ENCODE assay signal across 8 cellular contexts in genomic region chr12:31324116-31324844, GRCh38. TPM values are rescaled to one million over a fixed set of nuclear protein-coding genes. Genes with fewer than 3 reads are reported as not detected.
DNase-seq lines count a peak whose midpoint lies in the region; ATAC-seq and TF ChIP-seq lines count a peak whose summit lies in the region.

No MANE protein-coding gene starts in this region.

- intact Hi-C loops in left ventricle myocardium inferior (cut with micrococcal nuclease) (no loop called here), aorta (cut with DNase I) (no loop called here)

- DNase-seq in D341Med (ENCODE audit: low spot score) = peak; percentile 82
- DNase-seq in KBM-7 = peak; percentile 78
- DNase-seq in SW480 (ENCODE audit: low spot score) = peak; percentile 88
- DNase-seq in adipocyte (ENCODE audit: low read depth) = peak; percentile 90
- DNase-seq in left ventricle myocardium inferior = peak; percentile 51
- peak; percentile 73 to 88 for DNase-seq in aorta

- H3K4me1 ChIP-seq in adipocyte (ENCODE audit: control insufficient read depth, insufficient read depth, low read length) (peaks cover 5% of the 10 kb centered on the region), left ventricle myocardium inferior (peaks cover 43% of the 10 kb centered on the region), rectal smooth muscle tissue (ENCODE audit: control insufficient read depth, insufficient read depth, low read length) (peaks cover 2% of the 10 kb centered on the region), aorta (ENCODE audit: control insufficient read depth in 1 of 2, insufficient read depth in 2 of 2, low read length in 2 of 2) (no peaks in the 10 kb centered on the region)

- no peaks in the 10 kb centered on the region for H3K36me3 ChIP-seq in adipocyte (ENCODE audit: control insufficient read depth, insufficient read depth, low read length, severe bottlenecking)
- no peaks in the 10 kb centered on the region for H3K36me3 ChIP-seq in left ventricle myocardium inferior
- H3K36me3 ChIP-seq in rectal smooth muscle tissue (ENCODE audit: control insufficient read depth, insufficient read depth, low read length) = no peaks in the 10 kb centered on the region
- no peaks in the 10 kb centered on the region for H3K36me3 ChIP-seq in aorta (ENCODE audit: control insufficient read depth in 1 of 2, insufficient read depth in 2 of 2, low read length in 1 of 2)

- in situ Hi-C loops in KBM-7 (cut with MboI; ENCODE audit: low pct_unique_long_range_greater_than_20kb, low sequenced_read_pairs) = no loop called here

- WGBS in aorta, 2 donors = 1% methylated on average over 78 to 81 of the region's 81 CpGs

- H3K27ac ChIP-seq in left ventricle myocardium inferior (replicated peaks) (peak overlapping the region; percentile 79), rectal smooth muscle tissue (ENCODE audit: low read depth, low read length) (peak overlapping the region; percentile 92), aorta (ENCODE audit: low read depth in 1 of 2, low read length in 2 of 2) (peak overlapping the region in 1 of 2 donors; percentile 20)

- TF ChIP-seq CTCF in left ventricle myocardium inferior (IDR thresholded peaks at IDR 0.05; ENCODE audit: borderline replicate concordance) = no peak

- H3K9me3 ChIP-seq in adipocyte (ENCODE audit: control insufficient read depth, low read length) = no peaks in the 10 kb centered on the region
- H3K9me3 ChIP-seq in left ventricle myocardium inferior (replicated peaks) = no peaks in the 10 kb centered on the region
- H3K9me3 ChIP-seq in aorta (ENCODE audit: control insufficient read depth, low read length) = no peaks in the 10 kb centered on the region

- H3K4me3 ChIP-seq in adipocyte (ENCODE audit: low read length) = peak overlapping the region; percentile 94
- peak overlapping the region; percentile 88 for H3K4me3 ChIP-seq in left ventricle myocardium inferior
- peak overlapping the region; percentile 88 for H3K4me3 ChIP-seq in rectal smooth muscle tissue (ENCODE audit: low read length)
- peak overlapping the region; percentile 64 to 73 for H3K4me3 ChIP-seq in aorta (ENCODE audit: low read length in 2 of 2)

- H3K27me3 ChIP-seq in adipocyte (replicated peaks; ENCODE audit: control insufficient read depth, insufficient read depth, low read length) (no peaks in the 10 kb centered on the region), left ventricle myocardium inferior (ENCODE audit: low read depth) (no peaks in the 10 kb centered on the region), rectal smooth muscle tissue (ENCODE audit: control insufficient read depth, insufficient read depth, low read length) (no peaks in the 10 kb centered on the region), aorta (ENCODE audit: control insufficient read depth in 1 of 2, insufficient read depth in 2 of 2, low read length in 1 of 2) (no peaks in the 10 kb centered on the region)

- ATAC-seq in GM21423 (IDR thresholded peaks at IDR 0.05; ENCODE audit: unreplicated experiment) (peak; percentile 31), aorta (ENCODE audit: low FRiP score) (peak; percentile 49)

- H3K9ac ChIP-seq in adipocyte (ENCODE audit: low read length) (peak overlapping the region; percentile 84), rectal smooth muscle tissue (ENCODE audit: low read length) (peak overlapping the region; percentile 91)

RNA-seq across cellular contexts. Expression of gene SINHCAF, which starts 1.7 kb away (rescaled TPM):
- total RNA-seq in left ventricle myocardium inferior = 6.6 TPM
- total RNA-seq in aorta = 10 to 100 TPM; 17.6 to 23.6 TPM
- 10 to 100 TPM in 1 of 2 donors, 1 to 10 TPM in 1; 3.7 to 11.1 TPM for polyA plus RNA-seq in aorta
